Comparison of ENCODE assay signal across 17 cellular contexts in genomic region chr3:170111147-170111771, GRCh38.
A peak's percentile ranks its signal among the peaks of the same experiment; 100 is the strongest.
DNase-seq lines count a peak whose midpoint lies in the region; ATAC-seq and FAIRE-seq lines count a peak whose summit lies in the region.
"Had no signal": no experiment of that assay in that cellular context is flagged by ENCODE, and none has a peak within 500 bp of the region (broad histone marks: within the 10 kb centered on the region; RNA-seq: fewer than 3 reads in every experiment).

No MANE protein-coding gene starts in this region.

- peak overlapping the region; percentile 40 to 75 for H3K27ac Mint-ChIP-seq in activated naive CD4-positive, alpha-beta T cell treated with anti-CD3 and anti-CD28 coated beads, Interleukin-2, amount 50 U/mL, for 72 hours
- H3K27ac Mint-ChIP-seq in activated naive CD4-positive, alpha-beta T cell treated with anti-CD3 and anti-CD28 coated beads, Interleukin-2, amount 10 ng/mL, durations not matched to agents 7 days and 5 days, result no peak overlapping the region
- peak overlapping the region; percentile 36 for H3K27ac Mint-ChIP-seq in dendritic cell treated with granulocyte-macrophage colony-stimulating factor and Interleukin-4, amounts not matched to agents 40 ng/mL and 50 ng/mL, for 4 days
- peak overlapping the region; percentile 40 for H3K27ac Mint-ChIP-seq in stimulated activated memory B cell treated with anti-CD40 and anti-IgM and Interleukin-4, amounts not matched to agents 10 μg/mL and 1 μg/mL and 100 μg/mL, for 72 hours

- peak; percentile 37 for FAIRE-seq in GM19239 (lab: Jason Lieb, UNC)
- FAIRE-seq: H54 had no signal

- CTCF ChIA-PET in activated naive CD4-positive, alpha-beta T cell treated with anti-CD3 and anti-CD28 coated beads, Interleukin-2, amount 10 ng/mL, durations not matched to agents 7 days and 5 days (lab: Charles Lee), result no interaction called here

- no peak for ATAC-seq in activated naive CD4-positive, alpha-beta T cell treated with anti-CD3 and anti-CD28 coated beads, Interleukin-2, amount 50 U/mL, for 72 hours
- no peak for ATAC-seq in stimulated activated memory B cell treated with anti-CD40 and anti-IgM and Interleukin-4, amounts not matched to agents 10 μg/mL and 1 μg/mL and 100 μg/mL, for 72 hours

- no peak for DNase-seq in activated naive CD4-positive, alpha-beta T cell treated with anti-CD3 and anti-CD28 coated beads, Interleukin-2, amount 50 U/mL, for 72 hours (ENCODE audit: low spot score in 2 of 2)
- DNase-seq in activated naive CD4-positive, alpha-beta T cell treated with anti-CD3 and anti-CD28 coated beads, Interleukin-2, amount 10 ng/mL, durations not matched to agents 7 days and 5 days, result no peak
- DNase-seq in GM19239 (ENCODE audit: insufficient read length, low spot score) (no peak), NCI-H2171 treated with DMSO at 0.1 percent for 48 hours (lab: John Stamatoyannopoulos, UW) (no peak), foreskin melanocyte (no peak)
- DNase-seq: AML-193; Caco-2; Karpas-422; MM.1S; NCI-H1105; NCI-H1694 treated with DMSO at 0.1 percent for 48 hours; NCI-H69; NK-92 treated with Interleukin-12 subunit alpha and Interleukin-12 subunit beta, amount 100 ng/mL, for 24 hours; OCI-M1 had no signal

- no peaks in the 10 kb centered on the region for H3K27me3 Mint-ChIP-seq in activated naive CD4-positive, alpha-beta T cell treated with anti-CD3 and anti-CD28 coated beads, Interleukin-2, amount 10 ng/mL, durations not matched to agents 7 days and 5 days
- no peaks in the 10 kb centered on the region for H3K27me3 Mint-ChIP-seq in dendritic cell treated with granulocyte-macrophage colony-stimulating factor and Interleukin-4, amounts not matched to agents 40 ng/mL and 50 ng/mL, for 4 days
- H3K27me3 Mint-ChIP-seq in stimulated activated memory B cell treated with anti-CD40 and anti-IgM and Interleukin-4, amounts not matched to agents 10 μg/mL and 1 μg/mL and 100 μg/mL, for 72 hours, result no peaks in the 10 kb centered on the region

- peaks cover 17 to 36% of the 10 kb centered on the region in 2 donors for H3K36me3 Mint-ChIP-seq in activated naive CD4-positive, alpha-beta T cell treated with anti-CD3 and anti-CD28 coated beads, Interleukin-2, amount 50 U/mL, for 72 hours
- peaks cover 49% of the 10 kb centered on the region for H3K36me3 Mint-ChIP-seq in activated naive CD4-positive, alpha-beta T cell treated with anti-CD3 and anti-CD28 coated beads, Interleukin-2, amount 10 ng/mL, durations not matched to agents 7 days and 5 days
- H3K36me3 Mint-ChIP-seq in dendritic cell treated with granulocyte-macrophage colony-stimulating factor and Interleukin-4, amounts not matched to agents 40 ng/mL and 50 ng/mL, for 4 days (ENCODE audit: low read depth), result peaks cover 71% of the 10 kb centered on the region
- peaks cover 54% of the 10 kb centered on the region for H3K36me3 Mint-ChIP-seq in stimulated activated memory B cell treated with anti-CD40 and anti-IgM and Interleukin-4, amounts not matched to agents 10 μg/mL and 1 μg/mL and 100 μg/mL, for 72 hours

- no peak overlapping the region for H3K4me3 Mint-ChIP-seq in activated naive CD4-positive, alpha-beta T cell treated with anti-CD3 and anti-CD28 coated beads, Interleukin-2, amount 10 ng/mL, durations not matched to agents 7 days and 5 days
- no peak overlapping the region for H3K4me3 Mint-ChIP-seq in dendritic cell treated with granulocyte-macrophage colony-stimulating factor and Interleukin-4, amounts not matched to agents 40 ng/mL and 50 ng/mL, for 4 days
- H3K4me3 Mint-ChIP-seq in stimulated activated memory B cell treated with anti-CD40 and anti-IgM and Interleukin-4, amounts not matched to agents 10 μg/mL and 1 μg/mL and 100 μg/mL, for 72 hours, result no peak overlapping the region

- intact Hi-C loops in dendritic cell treated with granulocyte-macrophage colony-stimulating factor and Interleukin-4, amounts not matched to agents 40 ng/mL and 50 ng/mL, for 4 days (cut with micrococcal nuclease), result no loop called here

- peaks cover 26% of the 10 kb centered on the region for H3K4me1 Mint-ChIP-seq in activated naive CD4-positive, alpha-beta T cell treated with anti-CD3 and anti-CD28 coated beads, Interleukin-2, amount 10 ng/mL, durations not matched to agents 7 days and 5 days
- no peaks in the 10 kb centered on the region for H3K4me1 Mint-ChIP-seq in dendritic cell treated with granulocyte-macrophage colony-stimulating factor and Interleukin-4, amounts not matched to agents 40 ng/mL and 50 ng/mL, for 4 days (ENCODE audit: low read depth)
- peaks cover 14% of the 10 kb centered on the region for H3K4me1 Mint-ChIP-seq in stimulated activated memory B cell treated with anti-CD40 and anti-IgM and Interleukin-4, amounts not matched to agents 10 μg/mL and 1 μg/mL and 100 μg/mL, for 72 hours

- H3K9me3 Mint-ChIP-seq in activated naive CD4-positive, alpha-beta T cell treated with anti-CD3 and anti-CD28 coated beads, Interleukin-2, amount 50 U/mL, for 72 hours, result no peaks in the 10 kb centered on the region
- H3K9me3 Mint-ChIP-seq in activated naive CD4-positive, alpha-beta T cell treated with anti-CD3 and anti-CD28 coated beads, Interleukin-2, amount 10 ng/mL, durations not matched to agents 7 days and 5 days, result no peaks in the 10 kb centered on the region
- no peaks in the 10 kb centered on the region for H3K9me3 Mint-ChIP-seq in dendritic cell treated with granulocyte-macrophage colony-stimulating factor and Interleukin-4, amounts not matched to agents 40 ng/mL and 50 ng/mL, for 4 days
- H3K9me3 Mint-ChIP-seq in stimulated activated memory B cell treated with anti-CD40 and anti-IgM and Interleukin-4, amounts not matched to agents 10 μg/mL and 1 μg/mL and 100 μg/mL, for 72 hours, result peaks cover 3% of the 10 kb centered on the region
